In the genomic region with DNA sequence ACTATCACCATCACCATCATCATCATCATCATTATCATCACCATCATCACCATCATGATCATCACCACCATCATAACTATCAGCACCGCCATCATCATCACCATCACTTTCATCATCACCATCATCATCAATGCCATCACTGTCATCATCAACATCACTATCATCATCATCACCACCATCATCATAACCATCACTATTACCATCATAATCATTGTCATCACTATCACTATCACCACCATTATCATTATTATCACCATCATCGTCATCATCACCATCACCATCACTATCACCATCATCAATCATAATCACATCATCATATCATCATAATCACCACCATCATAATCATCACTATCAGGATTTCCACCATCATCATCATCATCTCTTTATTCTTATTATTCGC, we compare ENCODE assay signal across 26 cellular contexts.
"Had no signal": no experiment of that assay in that cellular context is flagged by ENCODE, and none has a peak within 500 bp of the region (broad histone marks: within the 10 kb centered on the region; RNA-seq: fewer than 3 reads in every experiment).

No MANE protein-coding gene starts in this region.

- H3K36me3 ChIP-seq: colonic mucosa, esophagus squamous epithelium, gastrocnemius medialis, heart right ventricle, left lung, lower lobe of right lung had no signal

- H3K4me3 Mint-ChIP-seq: dendritic cell treated with granulocyte-macrophage colony-stimulating factor and Interleukin-4, amounts not matched to agents 40 ng/mL and 50 ng/mL, for 4 days; effector memory CD8-positive, alpha-beta T cell; endodermal cell; mesothelial cell of epicardium had no signal

- FAIRE-seq: endometrium, islet of Langerhans, keratinocyte had no signal

- H3K27ac ChIP-seq: colonic mucosa, epithelial cell of prostate, esophagus squamous epithelium, gastrocnemius medialis, heart right ventricle, left lung, lower lobe of right lung had no signal

- H3K9me3 ChIP-seq: colonic mucosa, gastrocnemius medialis, left lung, lower lobe of right lung had no signal

- H3K27ac Mint-ChIP-seq: dendritic cell treated with granulocyte-macrophage colony-stimulating factor and Interleukin-4, amounts not matched to agents 40 ng/mL and 50 ng/mL, for 4 days; effector memory CD8-positive, alpha-beta T cell; endodermal cell; mesothelial cell of epicardium had no signal

- H3K36me3 Mint-ChIP-seq: mesothelial cell of epicardium had no signal

- H3K4me3 ChIP-seq: colonic mucosa, esophagus squamous epithelium, gastrocnemius medialis, heart right ventricle, left lung, lower lobe of right lung had no signal

- H3K4me1 Mint-ChIP-seq: endodermal cell, mesothelial cell of epicardium had no signal

- H3K9me3 Mint-ChIP-seq: effector memory CD8-positive, alpha-beta T cell; endodermal cell had no signal

- DNase-seq: colonic mucosa; cortex of kidney; effector CD8-positive, alpha-beta T cell; effector memory CD8-positive, alpha-beta T cell; endodermal cell; erythroblast; esophagus squamous epithelium; foreskin fibroblast; foreskin melanocyte; gastrocnemius medialis; glutamatergic neuron; head of caudate nucleus; heart right ventricle; hippocampal formation; left cardiac atrium; left lung; left ventricle myocardium superior; lower lobe of right lung; mesenchymal stem cell had no signal

- H3K4me1 ChIP-seq: colonic mucosa, esophagus squamous epithelium, gastrocnemius medialis, heart right ventricle, left lung, lower lobe of right lung had no signal

- ATAC-seq: effector memory CD8-positive, alpha-beta T cell; esophagus mucosa; gastrocnemius medialis; heart right ventricle; left cardiac atrium; left lung; left ventricle myocardium superior; lower lobe of right lung had no signal

- H3K27me3 Mint-ChIP-seq: dendritic cell treated with granulocyte-macrophage colony-stimulating factor and Interleukin-4, amounts not matched to agents 40 ng/mL and 50 ng/mL, for 4 days; effector memory CD8-positive, alpha-beta T cell had no signal
